ENCODE assay signal across 8 cellular contexts in genomic region chr5:79990598-79991507, GRCh38. TPM values are rescaled to one million over a fixed set of nuclear protein-coding genes. Genes with fewer than 3 reads are reported as not detected.
DNase-seq lines count a peak whose midpoint lies in the region; ATAC-seq and TF ChIP-seq lines count a peak whose summit lies in the region.

MTX3 (minus strand) TSS chr5:79991262; CDS start chr5:79991238, 24 bp downstream.

- H3K4me3 Mint-ChIP-seq in activated naive CD8-positive, alpha-beta T cell treated with anti-CD3 and anti-CD28 coated beads, Interleukin-2, amount 50 U/mL, for 24 hours, result peak within 1 kb of the TSS; percentile 90

- peak; percentile 58 for DNase-seq in GM04504 (ENCODE audit: low read depth)
- peak; percentile 85 to 93 (median 87) for DNase-seq in NCI-H1417 (lab: John Stamatoyannopoulos, UW)
- peak; percentile 64 for DNase-seq in SW480 (ENCODE audit: low spot score)
- DNase-seq in activated naive CD8-positive, alpha-beta T cell treated with anti-CD3 and anti-CD28 coated beads, Interleukin-2, amount 50 U/mL, for 24 hours, result peak; percentile 93
- peak; percentile 85 for DNase-seq in cardiac septum (ENCODE audit: low spot score)
- peak; percentile 80 to 87 for DNase-seq in tibial artery

- H3K27ac ChIP-seq in parathyroid adenoma, result peak within 1 kb of the TSS; percentile 55
- peak within 1 kb of the TSS; percentile 79 for H3K27ac ChIP-seq in tibial artery

- intact Hi-C loops in cardiac septum (cut with DNase I) (no loop called here), tibial artery (cut with DNase I; ENCODE audit: low total_unique reads) (no loop called here)

- peak within 1 kb of the TSS; percentile 74 for H3K4me2 ChIP-seq in parathyroid adenoma (ENCODE audit: low read length)

- H3K9me3 Mint-ChIP-seq in activated naive CD8-positive, alpha-beta T cell treated with anti-CD3 and anti-CD28 coated beads, Interleukin-2, amount 50 U/mL, for 24 hours, result no peaks in the 10 kb centered on the region

- ATAC-seq in HG02571 (IDR thresholded peaks at IDR 0.05; ENCODE audit: unreplicated experiment), result peak; percentile 91
- peak; percentile 86 for ATAC-seq in activated naive CD8-positive, alpha-beta T cell treated with anti-CD3 and anti-CD28 coated beads, Interleukin-2, amount 50 U/mL, for 24 hours

- H3K4me1 ChIP-seq in parathyroid adenoma (peaks cover 9% of the 10 kb centered on the region), tibial artery (peaks cover 0 to 13% (median 6%) of the 10 kb centered on the region in 4 donors)

- H3K9me3 ChIP-seq in parathyroid adenoma (ENCODE audit: control insufficient read depth, low read length) (no peaks in the 10 kb centered on the region), tibial artery (no peaks in the 10 kb centered on the region)

- peak within 1 kb of the TSS; percentile 83 for H3K4me3 ChIP-seq in parathyroid adenoma (ENCODE audit: low read depth, low read length)
- H3K4me3 ChIP-seq in tibial artery, result peak within 1 kb of the TSS; percentile 87 to 92

- H3K27me3 Mint-ChIP-seq in activated naive CD8-positive, alpha-beta T cell treated with anti-CD3 and anti-CD28 coated beads, Interleukin-2, amount 50 U/mL, for 24 hours, result peaks cover 3% of the 10 kb centered on the region

- H2AFZ ChIP-seq in parathyroid adenoma, result peak within 1 kb of the TSS; percentile 94

- no peak within 1 kb of the TSS for H3K9ac ChIP-seq in parathyroid adenoma

- no peaks in the 10 kb centered on the region for H3K27me3 ChIP-seq in parathyroid adenoma (ENCODE audit: control insufficient read depth, insufficient read depth, low read length)
- no peaks in the 10 kb centered on the region for H3K27me3 ChIP-seq in tibial artery

- H3K27ac Mint-ChIP-seq in activated naive CD8-positive, alpha-beta T cell treated with anti-CD3 and anti-CD28 coated beads, Interleukin-2, amount 50 U/mL, for 24 hours, result peak within 1 kb of the TSS; percentile 99

- TF ChIP-seq CTCF in parathyroid adenoma (IDR thresholded peaks at IDR 0.05) (no peak), tibial artery (IDR thresholded peaks at IDR 0.05) (no peak)

- H3K4me1 Mint-ChIP-seq in activated naive CD8-positive, alpha-beta T cell treated with anti-CD3 and anti-CD28 coated beads, Interleukin-2, amount 50 U/mL, for 24 hours, result peaks cover 64% of the 10 kb centered on the region

- no peaks in the 10 kb centered on the region for H3K79me2 ChIP-seq in parathyroid adenoma

- peaks cover 42% of the 10 kb centered on the region for H3K36me3 Mint-ChIP-seq in activated naive CD8-positive, alpha-beta T cell treated with anti-CD3 and anti-CD28 coated beads, Interleukin-2, amount 50 U/mL, for 24 hours (ENCODE audit: low read depth)

- H3K36me3 ChIP-seq in parathyroid adenoma (ENCODE audit: control insufficient read depth, insufficient read depth, low read length), result no peaks in the 10 kb centered on the region
- peaks cover 13 to 25% (median 15%) of the 10 kb centered on the region in 3 donors for H3K36me3 ChIP-seq in tibial artery

RNA-seq across cellular contexts. Expression of gene MTX3, which starts in this region (rescaled TPM):
- 15.9 TPM for total RNA-seq in cardiac septum

Comparison
In these comparisons a context has a peak if more than half of its experiments do, and no peak if none do; other contexts are left out.
1. Peak in every context shown above with its lines: DNase-seq, ATAC-seq, H3K4me3 ChIP-seq and H3K27ac ChIP-seq.